In genomic region chrX:132181364-132181763, GRCh38 we compare ENCODE assay signal across 1 cellular context.
TF ChIP-seq lines count a peak whose summit lies in the region.

No MANE protein-coding gene starts in this region.

TF ChIP-seq in HepG2, 621 proteins besides CTCF, POLR2A, EP300 and RAD21:
- TF ChIP-seq PTBP1 (IDR thresholded peaks at IDR 0.05; ENCODE audit: low read depth, low read length, poor library complexity, severe bottlenecking) = no peak
- no peak for TF ChIP-seq ZFP36L1 (CRISPR knock-in tag; IDR thresholded peaks at IDR 0.05)
- TF ChIP-seq TSC22D2 (CRISPR knock-in tag; IDR thresholded peaks at IDR 0.05; ENCODE audit: borderline replicate concordance) = no peak
- TF ChIP-seq GATA4 (IDR thresholded peaks at IDR 0.05; ENCODE audit: borderline replicate concordance, low read depth) = no peak
- TF ChIP-seq ZBTB3 (CRISPR knock-in tag; IDR thresholded peaks at IDR 0.05; ENCODE audit: borderline replicate concordance, low read depth) = no peak
- no peak for TF ChIP-seq NKX3-1 (CRISPR knock-in tag; IDR thresholded peaks at IDR 0.05)
- TF ChIP-seq TERF1 (CRISPR knock-in tag; IDR thresholded peaks at IDR 0.05) = no peak
- TF ChIP-seq ZNF317 (CRISPR knock-in tag; IDR thresholded peaks at IDR 0.05) = no peak
TF ChIP-seq in HepG2: peak in this region for 0.
